Comparison of ENCODE assay signal across 8 cellular contexts in the genomic region with DNA sequence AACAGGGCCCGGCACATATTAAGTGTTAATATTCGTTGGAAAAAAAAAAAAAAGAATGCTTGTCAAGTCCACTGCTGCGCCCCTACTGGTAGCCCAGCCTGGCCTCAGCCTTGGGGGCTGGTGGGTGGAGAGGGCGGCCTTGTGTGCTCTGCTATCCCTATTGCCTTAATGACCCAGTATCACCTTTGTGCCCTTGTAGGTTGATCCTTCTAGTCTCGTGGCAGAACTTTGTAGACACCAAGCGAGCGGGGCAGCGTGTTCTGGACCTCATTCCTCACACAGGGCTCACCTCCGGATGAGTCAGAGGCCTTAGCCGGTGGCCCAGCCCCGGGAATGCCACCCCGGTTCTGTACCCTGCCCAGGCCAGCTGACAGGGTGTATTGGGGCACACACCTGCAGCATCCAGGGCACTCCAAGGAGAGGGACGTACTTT. TPM values are rescaled to one million over a fixed set of nuclear protein-coding genes. Genes with fewer than 3 reads are reported as not detected.
DNase-seq lines count a peak whose midpoint lies in the region; ATAC-seq and TF ChIP-seq lines count a peak whose summit lies in the region.

No MANE protein-coding gene starts in this region.

- ATAC-seq in body of pancreas (no peak), left colon (no peak), HG03457 (IDR thresholded peaks at IDR 0.05; ENCODE audit: unreplicated experiment) (no peak), GM21786 (IDR thresholded peaks at IDR 0.05; ENCODE audit: unreplicated experiment) (no peak)

- DNase-seq in DMS114 treated with DMSO at 0.1 percent for 48 hours (lab: John Stamatoyannopoulos, UW; ENCODE audit: unreplicated experiment), result peak; percentile 8
- no peak for DNase-seq in Jurkat, Clone E6-1 (ENCODE audit: low read depth, low spot score)
- peak; percentile 45 to 65 (median 52) for DNase-seq in body of pancreas
- DNase-seq in left colon, result peak; percentile 39 to 49
- DNase-seq in ureter (ENCODE audit: low spot score), result no peak

- H3K27ac ChIP-seq in body of pancreas, result peak overlapping the region; percentile 87 to 100 (median 94)
- peak overlapping the region; percentile 33 for H3K27ac ChIP-seq in thymus (ENCODE audit: low read depth)

- TF ChIP-seq CTCF in body of pancreas (IDR thresholded peaks at IDR 0.05), result peak; percentile 27 to 54 (median 33)

- no peaks in the 10 kb centered on the region for H3K9me3 ChIP-seq in body of pancreas
- no peaks in the 10 kb centered on the region for H3K9me3 ChIP-seq in thymus (ENCODE audit: control insufficient read depth)

- H3K4me1 ChIP-seq in body of pancreas (peaks cover 19% of the 10 kb centered on the region), thymus (ENCODE audit: control insufficient read depth, insufficient read depth, low read length) (peaks cover 9% of the 10 kb centered on the region)

- 51 to 64% methylated on average over 8 to 13 of the region's 13 CpGs for WGBS in body of pancreas, 2 donors
- WGBS in thymus, result 86% methylated on average over 13 of the region's 13 CpGs

- no peaks in the 10 kb centered on the region for H3K36me3 ChIP-seq in body of pancreas (replicated peaks in 1 of 2; ENCODE audit: insufficient read depth in 1 of 2, low read depth in 2 of 2)
- H3K36me3 ChIP-seq in thymus (ENCODE audit: control insufficient read depth, insufficient read depth), result no peaks in the 10 kb centered on the region

- peak overlapping the region; percentile 74 for H3K4me3 ChIP-seq in Jurkat, Clone E6-1 (ENCODE audit: low read length)
- H3K4me3 ChIP-seq in body of pancreas, result no peak overlapping the region
- no peak overlapping the region for H3K4me3 ChIP-seq in thymus (ENCODE audit: low read length)

- peak in 1 of 3 donors; percentile 13 for TF ChIP-seq POLR2A in body of pancreas (IDR thresholded peaks at IDR 0.05)

- intact Hi-C loops in body of pancreas (cut with DNase I), result no loop called here
- intact Hi-C loops in left colon (cut with DNase I, micrococcal nuclease), result loop anchor here in 1 of 2 donors (5.0 kb wide), 1 partner anchor 63 kb away; no protein-coding TSS in a partner anchor

- H3K27me3 ChIP-seq in body of pancreas, result no peaks in the 10 kb centered on the region
- H3K27me3 ChIP-seq in thymus (ENCODE audit: control insufficient read depth, insufficient read depth), result no peaks in the 10 kb centered on the region

RNA-seq across cellular contexts. Expression of a gene that starts 1.8 kb away (rescaled TPM):
- polyA plus RNA-seq in Jurkat, Clone E6-1 (2012; ENCODE audit: insufficient read depth, insufficient read length), result 26.2 TPM
- total RNA-seq in body of pancreas (1 to 10 TPM; 6.3 to 6.7 TPM), left colon (10 to 100 TPM; 35.7 to 36.2 TPM), ureter (21.9 TPM)
- 9.2 TPM for polyA plus RNA-seq in thymus

Comparison
In these comparisons a context has a peak if more than half of its experiments do, and no peak if none do; other contexts are left out.
1. DNase-seq: peak in DMS114 treated with DMSO at 0.1 percent for 48 hours (single experiment), body of pancreas (4 of 4) and left colon (2 of 2); none in Jurkat, Clone E6-1 (single experiment) and ureter (single experiment).